19 cellular contexts compared by ENCODE assay signal in genomic region chr3:27883266-27883665, GRCh38.
"Had no signal": no experiment of that assay in that cellular context is flagged by ENCODE, and none has a peak within 500 bp of the region (broad histone marks: within the 10 kb centered on the region; RNA-seq: fewer than 3 reads in every experiment).

No MANE protein-coding gene starts in this region.

- H3K9me3 ChIP-seq: pancreas, stomach, thoracic aorta, transverse colon had no signal

- H3K4me1 ChIP-seq: stomach, transverse colon had no signal

- DNase-seq: effector memory CD8-positive, alpha-beta T cell; foreskin melanocyte; head of caudate nucleus; kidney; left cardiac atrium; natural killer cell; occipital lobe; pancreas; right cardiac atrium; small intestine; stimulated activated CD4-positive, alpha-beta T cell treated with anti-CD3 and anti-CD28 coated beads, Interleukin-12 subunit alpha, Interleukin-12 subunit beta, amount 100 ng/mL, for 4 hours; stimulated activated naive CD4-positive, alpha-beta T cell; stomach; substantia nigra; transverse colon had no signal

- H3K27ac ChIP-seq: hepatocyte, pancreas, stomach, thoracic aorta, transverse colon had no signal

- H3K9me3 Mint-ChIP-seq: dendritic cell treated with granulocyte-macrophage colony-stimulating factor and Interleukin-4, amounts not matched to agents 40 ng/mL and 50 ng/mL, for 4 days; effector memory CD8-positive, alpha-beta T cell; natural killer cell had no signal

- ATAC-seq: effector memory CD8-positive, alpha-beta T cell; left cardiac atrium; natural killer cell; pancreas; right cardiac atrium had no signal

- H3K4me3 ChIP-seq: hepatocyte, pancreas, stomach, thoracic aorta, transverse colon had no signal

- H3K27ac Mint-ChIP-seq: dendritic cell treated with granulocyte-macrophage colony-stimulating factor and Interleukin-4, amounts not matched to agents 40 ng/mL and 50 ng/mL, for 4 days; effector memory CD8-positive, alpha-beta T cell; natural killer cell; progenitor cell of endocrine pancreas had no signal

- H3K27me3 ChIP-seq: hepatocyte, pancreas, stomach had no signal

- H3K36me3 ChIP-seq: pancreas, stomach, thoracic aorta, transverse colon had no signal

- H3K27me3 Mint-ChIP-seq: dendritic cell treated with granulocyte-macrophage colony-stimulating factor and Interleukin-4, amounts not matched to agents 40 ng/mL and 50 ng/mL, for 4 days; effector memory CD8-positive, alpha-beta T cell had no signal

- H3K4me3 Mint-ChIP-seq: dendritic cell treated with granulocyte-macrophage colony-stimulating factor and Interleukin-4, amounts not matched to agents 40 ng/mL and 50 ng/mL, for 4 days; effector memory CD8-positive, alpha-beta T cell; natural killer cell had no signal
